ENCODE assay signal across 8 cellular contexts in genomic region chr1:16889179-16889816, GRCh38. TPM values are rescaled to one million over a fixed set of nuclear protein-coding genes. Genes with fewer than 3 reads are reported as not detected.
DNase-seq lines count a peak whose midpoint lies in the region; TF ChIP-seq lines count a peak whose summit lies in the region.
"Not testable (repeated sequence)": the region's sequence is repeated elsewhere in the genome, so short reads cannot be mapped to it uniquely, and the experiment has no call there.

No MANE protein-coding gene starts in this region.

- H3K27ac ChIP-seq in iPS DF 6.9 (ENCODE audit: low read length), result peak overlapping the region; percentile 17

- H3K27me3 ChIP-seq in iPS DF 6.9 (ENCODE audit: control insufficient read depth, insufficient read depth, low read length), result not testable (repeated sequence)

- H3K36me3 ChIP-seq in iPS DF 6.9 (ENCODE audit: control insufficient read depth, insufficient read depth, low read length), result not testable (repeated sequence)

- peak overlapping the region; percentile 73; the same call in 1 of the 2 replicates for H3K4me3 ChIP-seq in iPS DF 6.9 (ENCODE audit: low read length)

- peak; percentile 26 for TF ChIP-seq CTCF in AG09319 (IDR thresholded peaks at IDR 0.05; ENCODE audit: low read depth, low read length)
- not testable (repeated sequence) for TF ChIP-seq CTCF in neural crest cell (conservative IDR thresholded peaks at IDR 0.05)

- peak overlapping the region; percentile 12 for H3K27ac Mint-ChIP-seq in neural crest cell (ENCODE audit: unreplicated experiment)

- no CpG with 5 or more reads among the region's 45 CpGs for WGBS in iPS DF 6.9 (ENCODE audit: insufficient coverage, insufficient read length)

- H3K36me3 Mint-ChIP-seq in neural crest cell (ENCODE audit: low read depth), result not testable (repeated sequence)

- H3K4me1 Mint-ChIP-seq in neural crest cell, result not testable (repeated sequence)

- peak overlapping the region; percentile 84 for H3K4me3 Mint-ChIP-seq in neural crest cell

- H3K4me1 ChIP-seq in iPS DF 6.9 (ENCODE audit: control insufficient read depth, insufficient read depth, low read length), result not testable (repeated sequence)

- not testable (repeated sequence) for H3K9me3 Mint-ChIP-seq in neural crest cell

- not testable (repeated sequence) for H3K9me3 ChIP-seq in iPS DF 6.9 (ENCODE audit: control insufficient read depth, insufficient read depth, low read length)

- DNase-seq in AG09319 (ENCODE audit: extremely low read depth, low read depth), result peak; percentile 49
- peak; percentile 51 for DNase-seq in HPDE6-E6E7 (ENCODE audit: extremely low spot score)
- DNase-seq in SKM-1 treated with dmso at 0.1 percent for 144 hours (lab: John Stamatoyannopoulos, UW; ENCODE audit: unreplicated experiment), result peak; percentile 56
- peak; percentile 33 to 54 for DNase-seq in activated T-helper 1 cell treated with anti-CD3 and anti-CD28 coated beads, Interleukin-2, amount 50 U/mL, for 16 hours (ENCODE audit: low read depth in 1 of 2, low spot score in 1 of 2)
- DNase-seq in ecto neural progenitor cell (ENCODE audit: low spot score), result peak; percentile 82
- DNase-seq in iPS DF 6.9 (ENCODE audit: low read depth, low spot score), result peak; percentile 85
- not testable (repeated sequence) for DNase-seq in neural crest cell (ENCODE audit: low read depth, low spot score)
- peak; percentile 56 to 60 (median 60) for DNase-seq in stimulated activated CD4-positive, alpha-beta T cell treated with anti-CD3 and anti-CD28 coated beads, TNF-alpha, amount 100 ng/mL, for 48 hours (ENCODE audit: low read depth in 3 of 3)

- H3K27me3 Mint-ChIP-seq in neural crest cell (ENCODE audit: low read depth), result not testable (repeated sequence)

RNA-seq across cellular contexts. Expression of gene RNU1-2, which starts 6.5 kb away (rescaled TPM):
- 2,478 and 3,042 TPM in 2 replicates for total RNA-seq in neural crest cell

RNA-seq across cellular contexts. Expression of gene CROCC, which starts 32.4 kb away (rescaled TPM):
- 52.6 and 54.1 TPM in 2 replicates for total RNA-seq in neural crest cell
